Comparison of ENCODE assay signal across 22 cellular contexts in genomic region chr7:151073990-151074389, GRCh38.
"Had no signal": no experiment of that assay in that cellular context is flagged by ENCODE, and none has a peak within 500 bp of the region (broad histone marks: within the 10 kb centered on the region; RNA-seq: fewer than 3 reads in every experiment).

No MANE protein-coding gene starts in this region.

- H3K4me3 ChIP-seq: adrenal gland, Peyer's patch had no signal

- FAIRE-seq: TTC549 had no signal

- H3K27me3 ChIP-seq: adrenal gland, Peyer's patch had no signal

- ATAC-seq: T-cell had no signal

- DNase-seq: activated CD4-positive, alpha-beta memory T cell treated with anti-CD3 and anti-CD28 coated beads, Interleukin-2, amount 10 ng/mL, durations not matched to agents 7 days and 5 days; activated CD4-positive, alpha-beta T cell treated with anti-CD3 and anti-CD28 coated beads, Interleukin-2, amount 10 ng/mL, durations not matched to agents 7 days and 5 days; activated CD4-positive, CD25-positive, alpha-beta regulatory T cell; activated naive CD4-positive, alpha-beta T cell treated with anti-CD3 and anti-CD28 coated beads, Interleukin-2, amount 50 U/mL, for 16 hours; activated naive CD8-positive, alpha-beta T cell treated with anti-CD3 and anti-CD28 coated beads, Interleukin-2, amount 10 ng/mL, durations not matched to agents 7 days and 5 days; activated T-cell treated with anti-CD3 and anti-CD28 coated beads, Interleukin-2, amount 50 U/mL, for 48 hours; adrenal gland; anterior cingulate cortex; KG1; NCI-H1048; NCI-H146; NCI-H187 treated with DMSO at 0.1 percent for 48 hours; NCI-H2081 treated with DMSO at 0.1 percent for 48 hours; NCI-H446; NCI-H524; Peyer's patch; SHP77 treated with DMSO at 0.1 percent for 48 hours; T-cell; T-helper 2 cell; T1000 had no signal

- H3K9me3 ChIP-seq: adrenal gland, Peyer's patch had no signal

- H3K27ac ChIP-seq: adrenal gland, Peyer's patch, VCaP had no signal
